1 cellular context compared by ENCODE assay signal in genomic region chr4:109290918-109291317, GRCh38.
A peak's percentile ranks its signal among the peaks of the same experiment; 100 is the strongest.
TF ChIP-seq lines count a peak whose summit lies in the region.

No MANE protein-coding gene starts in this region.

TF ChIP-seq in HepG2, 621 proteins besides CTCF, POLR2A, EP300 and RAD21:
- peak; percentile 67 for TF ChIP-seq NFE2L2 (IDR thresholded peaks at IDR 0.05; ENCODE audit: low read length)
- no peak for TF ChIP-seq RARG (CRISPR knock-in tag; IDR thresholded peaks at IDR 0.05; ENCODE audit: low read depth)
TF ChIP-seq in HepG2: peak in this region for 1.
